Comparison of ENCODE assay signal across 1 cellular context in the genomic region with DNA sequence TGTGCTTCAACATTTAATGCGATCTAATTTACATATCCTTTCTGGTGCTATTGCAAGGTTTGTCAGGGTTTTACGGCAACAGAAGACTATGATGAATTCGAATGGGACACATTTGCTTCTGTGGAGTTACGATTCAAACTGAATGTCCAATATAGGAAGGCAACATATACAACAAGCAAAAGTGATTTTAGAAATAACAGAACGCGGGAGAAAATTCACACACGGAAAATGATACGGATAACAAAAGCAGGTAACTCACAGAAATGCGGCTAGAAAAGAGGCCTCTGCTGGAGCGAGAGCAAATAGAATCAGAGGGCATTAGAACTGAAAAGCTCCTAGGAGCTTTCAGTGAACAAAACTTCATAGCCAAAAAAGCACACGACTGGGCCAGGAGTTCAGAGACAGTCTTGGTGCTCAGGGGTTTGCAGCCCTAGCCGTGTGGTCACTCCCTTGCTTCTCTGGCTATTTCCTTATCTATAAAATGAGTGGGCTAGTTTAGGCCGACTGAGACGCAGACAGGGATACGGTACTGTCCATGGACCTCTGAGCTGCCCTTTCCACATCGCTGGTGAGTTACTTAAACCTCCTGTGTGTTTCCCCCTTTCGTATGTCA.
TF ChIP-seq lines count a peak whose summit lies in the region.

No MANE protein-coding gene starts in this region.

TF ChIP-seq in H1, 55 proteins besides CTCF, POLR2A, EP300 and RAD21:
- TF ChIP-seq RBBP5 (IDR thresholded peaks at IDR 0.05; ENCODE audit: borderline replicate concordance, low read depth, low read length), result no peak; the same call in 1 of the 2 replicates
- TF ChIP-seq SIN3A (conservative IDR thresholded peaks at IDR 0.05 in 1 of 2, IDR thresholded peaks at IDR 0.05 in 1 of 2; ENCODE audit: low read depth in 1 of 2, low read length in 2 of 2), result peak in 1 of 2 experiments; percentile 47; a peak in 1 of 4 replicates
- no peak for TF ChIP-seq SRF (IDR thresholded peaks at IDR 0.05; ENCODE audit: low read depth, low read length)
- no peak for TF ChIP-seq POU5F1 (IDR thresholded peaks at IDR 0.05; ENCODE audit: low read depth, low read length)
- no peak for TF ChIP-seq ATF3 (IDR thresholded peaks at IDR 0.05; ENCODE audit: insufficient read depth, low read depth, low read length)
- TF ChIP-seq JUND (IDR thresholded peaks at IDR 0.05; ENCODE audit: low read length), result no peak
